ENCODE assay signal across 10 cellular contexts in the genomic region with DNA sequence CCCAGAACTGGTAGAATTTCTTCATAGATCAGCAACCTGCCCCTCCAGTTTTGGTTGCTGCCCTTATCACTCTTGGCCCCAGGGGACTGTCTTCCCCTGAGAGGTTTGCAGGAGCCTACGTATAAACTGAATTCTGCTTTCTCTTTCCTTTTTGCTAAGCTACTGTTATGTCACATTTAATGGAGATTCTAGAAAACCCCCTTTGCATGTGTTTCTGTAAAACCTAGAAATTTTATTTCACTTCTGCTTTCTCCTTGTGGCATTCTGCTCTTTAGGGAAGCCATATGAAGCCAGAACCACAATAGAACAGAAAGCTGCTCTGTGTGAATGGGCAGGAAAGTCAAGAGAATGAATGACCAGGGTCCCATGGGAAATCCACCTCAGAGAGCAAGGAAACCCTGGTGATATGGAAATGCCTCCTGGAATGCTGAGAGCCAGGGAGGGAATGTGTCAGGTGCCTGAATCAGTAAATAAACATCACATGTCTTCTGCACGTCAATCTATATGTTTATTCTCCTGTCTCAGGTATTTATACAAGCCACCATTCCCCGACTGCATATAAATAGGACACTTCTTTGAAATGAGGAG. TPM values are rescaled to one million over a fixed set of nuclear protein-coding genes. Genes with fewer than 3 reads are reported as not detected.
A peak's percentile ranks its signal among the peaks of the same experiment; 100 is the strongest.
DNase-seq lines count a peak whose midpoint lies in the region; ATAC-seq and TF ChIP-seq lines count a peak whose summit lies in the region.
"Had no signal": no experiment of that assay in that cellular context is flagged by ENCODE, and none has a peak within 500 bp of the region (broad histone marks: within the 10 kb centered on the region; RNA-seq: fewer than 3 reads in every experiment).

No MANE protein-coding gene starts in this region.

- H3K36me3 ChIP-seq in mammary epithelial cell (ENCODE audit: insufficient read depth, low read length) (no peaks in the 10 kb centered on the region), sigmoid colon (no peaks in the 10 kb centered on the region)

- intact Hi-C loops in mammary epithelial cell (cut with micrococcal nuclease) (no loop called here), sigmoid colon (cut with DNase I) (no loop called here)

- dilution Hi-C loops in mammary epithelial cell (cut with HindIII; ENCODE audit: low sequenced_read_pairs) = no loop called here

- no peak for TF ChIP-seq EP300 in sigmoid colon (IDR thresholded peaks at IDR 0.05)

- H3K9me3 ChIP-seq in mammary epithelial cell (replicated peaks; ENCODE audit: insufficient read depth, low read length) (no peaks in the 10 kb centered on the region), sigmoid colon (no peaks in the 10 kb centered on the region)

- H3K79me2 ChIP-seq in mammary epithelial cell (ENCODE audit: insufficient read depth, low read length) = no peaks in the 10 kb centered on the region
- H3K79me2 ChIP-seq: parathyroid adenoma had no signal

- no peaks in the 10 kb centered on the region for H3K4me1 ChIP-seq in mammary epithelial cell (ENCODE audit: insufficient read depth, low read length)
- H3K4me1 ChIP-seq in sigmoid colon = no peaks in the 10 kb centered on the region
- H3K4me1 ChIP-seq: parathyroid adenoma had no signal

- 95% methylated on average over 3 of the region's 3 CpGs for WGBS in mammary epithelial cell (ENCODE audit: low coverage, missing lambda C conversion rate)
- 19 to 36% methylated on average over 3 of the region's 3 CpGs for WGBS in sigmoid colon, 2 donors

- H3K27me3 ChIP-seq in mammary epithelial cell (ENCODE audit: insufficient read depth, low read length) = peaks cover 19% of the 10 kb centered on the region
- no peaks in the 10 kb centered on the region for H3K27me3 ChIP-seq in sigmoid colon

- H3K4me2 ChIP-seq in mammary epithelial cell (ENCODE audit: insufficient read depth, low read depth, low read length) = no peak overlapping the region

- ATAC-seq in GM19324 (IDR thresholded peaks at IDR 0.05; ENCODE audit: low FRiP score, unreplicated experiment) (peak; percentile 98), HG03135 (IDR thresholded peaks at IDR 0.05; ENCODE audit: unreplicated experiment) (peak; percentile 96)
- peak; percentile 79 for ATAC-seq in stimulated activated naive CD8-positive, alpha-beta T cell treated with anti-CD3 and anti-CD28 coated beads, Interleukin-15, Interleukin-2, amounts not matched to agents 100 U/mL and 50 U/mL, for 24 hours

- no peak for TF ChIP-seq POLR2A in sigmoid colon (IDR thresholded peaks at IDR 0.05)

- H2AFZ ChIP-seq in mammary epithelial cell (ENCODE audit: low read depth, low read length) = no peak overlapping the region
- H2AFZ ChIP-seq: parathyroid adenoma had no signal

- H4K20me1 ChIP-seq in mammary epithelial cell (ENCODE audit: insufficient read depth, low read length) = no peaks in the 10 kb centered on the region

- DNase-seq in COLO668 (lab: John Stamatoyannopoulos, UW; ENCODE audit: unreplicated experiment) (peak; percentile 25), SKM-1 (lab: John Stamatoyannopoulos, UW; ENCODE audit: unreplicated experiment) (peak; percentile 14), mesenteric fat pad (ENCODE audit: low spot score) (no peak), mammary epithelial cell (no peak), sigmoid colon (no peak)
- DNase-seq in stimulated activated naive CD8-positive, alpha-beta T cell treated with anti-CD3 and anti-CD28 coated beads, Interleukin-15, Interleukin-2, amounts not matched to agents 100 U/mL and 50 U/mL, for 24 hours = no peak

- CTCF ChIA-PET in mammary epithelial cell (lab: Charles Lee; ENCODE audit: low non-redundant PET) = no interaction called here

- H3K27ac ChIP-seq in mammary epithelial cell (ENCODE audit: insufficient read depth, low read depth, low read length) (no peak overlapping the region), sigmoid colon (no peak overlapping the region)
- H3K27ac ChIP-seq: parathyroid adenoma had no signal

- H3K9ac ChIP-seq in mammary epithelial cell (ENCODE audit: insufficient read depth, low read length) = no peak overlapping the region
- H3K9ac ChIP-seq: parathyroid adenoma had no signal

- BruUV-seq in mammary epithelial cell (replicated peaks; lab: Mats Ljungman, UMichigan) = no TSS peak

- TF ChIP-seq CTCF in mammary epithelial cell (conservative IDR thresholded peaks at IDR 0.05 in 1 of 2, IDR thresholded peaks at IDR 0.05 in 1 of 2; ENCODE audit: extremely low read depth in 1 of 2, insufficient read depth in 1 of 2, low read depth in 1 of 2, low read length in 2 of 2) (no peak), sigmoid colon (IDR thresholded peaks at IDR 0.05) (no peak)

- in situ Hi-C loops in mammary epithelial cell (cut with MboI; ENCODE audit: low sequenced_read_pairs in 2 of 2) = no loop called here

- H3K4me3 ChIP-seq in mammary epithelial cell (replicated peaks in 1 of 3; ENCODE audit: insufficient read depth in 1 of 3, low read depth in 2 of 3, low read length in 3 of 3) = no peak overlapping the region
- H3K4me3 ChIP-seq in sigmoid colon = no peak overlapping the region

RNA-seq across cellular contexts. Expression of a gene that starts 3.4 kb away (rescaled TPM):
- total RNA-seq in mesenteric fat pad (not detected), mammary epithelial cell (not detected), sigmoid colon (under 1 TPM in 1 of 4 donors, not detected in 3; 0.33 TPM)
- polyA plus RNA-seq in mammary epithelial cell (not detected), sigmoid colon (under 1 TPM in 1 of 3 donors, not detected in 2; 0.06 TPM)
- polyA minus RNA-seq in mammary epithelial cell = not detected

RNA-seq across cellular contexts. Expression of a gene that starts 14.0 kb away (rescaled TPM):
- total RNA-seq in mesenteric fat pad = not detected
- total RNA-seq in mammary epithelial cell = not detected
- not detected for polyA plus RNA-seq in mammary epithelial cell
- not detected for polyA minus RNA-seq in mammary epithelial cell
- not detected for total RNA-seq in sigmoid colon
- polyA plus RNA-seq in sigmoid colon = not detected
- polyA plus RNA-seq: adipose tissue had no signal

RNA-seq across cellular contexts. Expression of a gene that starts 27.1 kb away (rescaled TPM):
- total RNA-seq in mesenteric fat pad (not detected), mammary epithelial cell (not detected), sigmoid colon (not detected)
- polyA plus RNA-seq in mammary epithelial cell (not detected), sigmoid colon (not detected)
- polyA minus RNA-seq in mammary epithelial cell = not detected
- polyA plus RNA-seq: adipose tissue had no signal

RNA-seq across cellular contexts. Expression of a gene that starts 31.2 kb away (rescaled TPM):
- total RNA-seq in mesenteric fat pad (not detected), mammary epithelial cell (not detected), sigmoid colon (not detected)
- polyA plus RNA-seq in mammary epithelial cell (not detected), sigmoid colon (not detected)
- polyA minus RNA-seq in mammary epithelial cell = not detected
- polyA plus RNA-seq: adipose tissue had no signal

RNA-seq across cellular contexts. Expression of a gene that starts 46.6 kb away (rescaled TPM):
- 17.8 TPM for total RNA-seq in mesenteric fat pad
- 10 to 100 TPM; 15.7 to 24.7 TPM for total RNA-seq in mammary epithelial cell
- polyA plus RNA-seq in mammary epithelial cell = 7.1 TPM
- 13.2 TPM for polyA minus RNA-seq in mammary epithelial cell
- total RNA-seq in sigmoid colon = 10 to 100 TPM; 17.2 to 26.4 (median 22.0) TPM
- polyA plus RNA-seq in sigmoid colon = 1 to 10 TPM; 8.4 to 9.8 (median 8.8) TPM

Comparison
In these comparisons a context has a peak if more than half of its experiments do, and no peak if none do; other contexts are left out.
1. DNase-seq: peak in COLO668 (single experiment) and SKM-1 (single experiment); none in stimulated activated naive CD8-positive, alpha-beta T cell treated with anti-CD3 and anti-CD28 coated beads, Interleukin-15, Interleukin-2, amounts not matched to agents 100 U/mL and 50 U/mL, for 24 hours (single experiment), mesenteric fat pad (single experiment), mammary epithelial cell (single experiment) and sigmoid colon (single experiment).
2. Peak in every context shown above with its lines, with median percentiles within 50 percentile points of each other: ATAC-seq.